ENCODE assay signal across 9 cellular contexts in genomic region chr2:179860255-179861026, GRCh38. TPM values are rescaled to one million over a fixed set of nuclear protein-coding genes. Genes with fewer than 3 reads are reported as not detected.
DNase-seq lines count a peak whose midpoint lies in the region; ATAC-seq and TF ChIP-seq lines count a peak whose summit lies in the region.
"Had no signal": no experiment of that assay in that cellular context is flagged by ENCODE, and none has a peak within 500 bp of the region (broad histone marks: within the 10 kb centered on the region; RNA-seq: fewer than 3 reads in every experiment).

No MANE protein-coding gene starts in this region.

- H3K9me3 Mint-ChIP-seq in CD14-positive monocyte (peaks cover 0 to 6% (median 2%) of the 10 kb centered on the region in 7 donors), neural crest cell (no peaks in the 10 kb centered on the region)
- H3K9me3 Mint-ChIP-seq: central memory CD8-positive, alpha-beta T cell had no signal

- DNase-seq in CD14-positive monocyte (ENCODE audit: low spot score) = no peak
- no peak for DNase-seq in colonic mucosa
- DNase-seq in neural crest cell (ENCODE audit: low read depth, low spot score) = no peak
- no peak for DNase-seq in dedifferentiated amniotic fluid mesenchymal stem cell (ENCODE audit: extremely low spot score)
- no peak for DNase-seq in NCI-H1048 (lab: John Stamatoyannopoulos, UW)

- H3K4me3 Mint-ChIP-seq in CD14-positive monocyte (peak overlapping the region; percentile 39 to 63), neural crest cell (peak overlapping the region; percentile 76)
- H3K4me3 Mint-ChIP-seq: central memory CD8-positive, alpha-beta T cell had no signal

- TF ChIP-seq CTCF in CD14-positive monocyte (IDR thresholded peaks at IDR 0.05) (no peak), colonic mucosa (IDR thresholded peaks at IDR 0.05) (no peak), neural crest cell (conservative IDR thresholded peaks at IDR 0.05) (no peak)

- H3K4me1 Mint-ChIP-seq in CD14-positive monocyte = peaks cover 7% of the 10 kb centered on the region
- peaks cover 9% of the 10 kb centered on the region for H3K4me1 Mint-ChIP-seq in neural crest cell
- H3K4me1 Mint-ChIP-seq: central memory CD8-positive, alpha-beta T cell had no signal

- no peaks in the 10 kb centered on the region for H3K9me3 ChIP-seq in colonic mucosa

- H3K27me3 ChIP-seq in colonic mucosa = peaks cover 23% of the 10 kb centered on the region

- H3K27ac Mint-ChIP-seq in CD14-positive monocyte (no peak overlapping the region), neural crest cell (ENCODE audit: unreplicated experiment) (no peak overlapping the region)

- no peaks in the 10 kb centered on the region for H3K36me3 ChIP-seq in colonic mucosa

- ATAC-seq in HG03354 (IDR thresholded peaks at IDR 0.05; ENCODE audit: poor library complexity, severe bottlenecking, unreplicated experiment) = peak; percentile 12
- no peak for ATAC-seq in GM21737 (IDR thresholded peaks at IDR 0.05; ENCODE audit: unreplicated experiment)
- no peak for ATAC-seq in HG03378 (IDR thresholded peaks at IDR 0.05; ENCODE audit: unreplicated experiment)

- H3K27ac ChIP-seq in colonic mucosa = no peak overlapping the region

- no peak overlapping the region for H3K9ac ChIP-seq in colonic mucosa (ENCODE audit: low read depth in 2 of 2, low read length in 2 of 2)

- peak overlapping the region; percentile 40 for H3K4me3 ChIP-seq in colonic mucosa

- H3K27me3 Mint-ChIP-seq in CD14-positive monocyte (ENCODE audit: low read depth in 3 of 3) (peaks cover 42 to 65% (median 51%) of the 10 kb centered on the region in 3 donors), neural crest cell (ENCODE audit: low read depth) (peaks cover 88% of the 10 kb centered on the region)

- H3K36me3 Mint-ChIP-seq in CD14-positive monocyte (no peaks in the 10 kb centered on the region), neural crest cell (ENCODE audit: low read depth) (no peaks in the 10 kb centered on the region)

- intact Hi-C loops in CD14-positive monocyte (cut with micrococcal nuclease) = no loop called here
- intact Hi-C loops in colonic mucosa (cut with DNase I) = no loop called here

- no peaks in the 10 kb centered on the region for H3K4me1 ChIP-seq in colonic mucosa

RNA-seq across cellular contexts. Expression of gene ZNF385B, which starts 1.0 kb away (rescaled TPM):
- not detected for polyA plus RNA-seq in CD14-positive monocyte
- total RNA-seq in colonic mucosa (under 1 TPM; 0.10 to 0.69 TPM), neural crest cell (2.1 and 3.4 TPM in 2 replicates)
